In genomic region chr2:237864030-237864931, GRCh38 we compare ENCODE assay signal across 11 cellular contexts. TPM values are rescaled to one million over a fixed set of nuclear protein-coding genes. Genes with fewer than 3 reads are reported as not detected.
A peak's percentile ranks its signal among the peaks of the same experiment; 100 is the strongest.
DNase-seq lines count a peak whose midpoint lies in the region; ATAC-seq, FAIRE-seq and TF ChIP-seq lines count a peak whose summit lies in the region.
"Had no signal": no experiment of that assay in that cellular context is flagged by ENCODE, and none has a peak within 500 bp of the region (broad histone marks: within the 10 kb centered on the region; RNA-seq: fewer than 3 reads in every experiment).

No MANE protein-coding gene starts in this region.

- H3K4me1 ChIP-seq in right atrium auricular region = peaks cover 0 to 24% of the 10 kb centered on the region in 2 donors
- H3K4me1 ChIP-seq in psoas muscle = peaks cover 51% of the 10 kb centered on the region
- no peaks in the 10 kb centered on the region for H3K4me1 ChIP-seq in Karpas-422 (ENCODE audit: low read length)

- peaks cover 5% of the 10 kb centered on the region for H3K27me3 Mint-ChIP-seq in glutamatergic neuron (ENCODE audit: unreplicated experiment)

- no peaks in the 10 kb centered on the region for H4K20me1 ChIP-seq in Karpas-422 (ENCODE audit: insufficient read depth, low read depth, low read length)

- peak; percentile 16 for DNase-seq in D721Med (ENCODE audit: insufficient read length, low spot score)
- peak; percentile 45 for DNase-seq in WERI-Rb-1
- peak; percentile 51 for DNase-seq in right atrium auricular region (ENCODE audit: low spot score)
- DNase-seq in psoas muscle = peak in 1 of 2 donors; percentile 35
- no peak for DNase-seq in Karpas-422
- DNase-seq in glutamatergic neuron = no peak
- DNase-seq in SHP77 (lab: John Stamatoyannopoulos, UW) = no peak
- DNase-seq in NCI-H345 (lab: John Stamatoyannopoulos, UW) = no peak
- DNase-seq: amygdala; CD8-positive, alpha-beta memory T cell had no signal

- H3K79me2 ChIP-seq in Karpas-422 (ENCODE audit: low read length) = no peaks in the 10 kb centered on the region

- H3K9me3 ChIP-seq in WERI-Rb-1 (ENCODE audit: severe bottlenecking) = no peaks in the 10 kb centered on the region
- H3K9me3 ChIP-seq in right atrium auricular region = no peaks in the 10 kb centered on the region
- H3K9me3 ChIP-seq in psoas muscle = no peaks in the 10 kb centered on the region
- no peaks in the 10 kb centered on the region for H3K9me3 ChIP-seq in Karpas-422 (ENCODE audit: low read length)

- H3K4me3 Mint-ChIP-seq in glutamatergic neuron (ENCODE audit: unreplicated experiment) = no peak overlapping the region
- H3K4me3 Mint-ChIP-seq: CD8-positive, alpha-beta memory T cell had no signal

- peak in 2 of 4 donors; percentile 9 to 53 for ATAC-seq in psoas muscle

- peaks cover 14% of the 10 kb centered on the region for H3K4me1 Mint-ChIP-seq in glutamatergic neuron (ENCODE audit: low read depth, unreplicated experiment)

- no peak overlapping the region for H2AFZ ChIP-seq in Karpas-422 (ENCODE audit: low read length)

- no peak for FAIRE-seq in D721Med (lab: Jason Lieb, UNC)

- no peak overlapping the region for H3K27ac ChIP-seq in WERI-Rb-1
- peak overlapping the region; percentile 88 to 94 for H3K27ac ChIP-seq in right atrium auricular region
- H3K27ac ChIP-seq in psoas muscle = peak overlapping the region; percentile 93
- H3K27ac ChIP-seq in Karpas-422 (ENCODE audit: low read length) = no peak overlapping the region

- no peak overlapping the region for H3K9ac ChIP-seq in Karpas-422 (ENCODE audit: low read length)

- no peaks in the 10 kb centered on the region for H3K36me3 ChIP-seq in WERI-Rb-1
- H3K36me3 ChIP-seq in right atrium auricular region = no peaks in the 10 kb centered on the region
- H3K36me3 ChIP-seq in psoas muscle (ENCODE audit: insufficient read depth in 1 of 2, low read depth in 1 of 2) = no peaks in the 10 kb centered on the region
- no peaks in the 10 kb centered on the region for H3K36me3 ChIP-seq in Karpas-422 (ENCODE audit: insufficient read depth, low read length)

- peaks cover 2% of the 10 kb centered on the region for H3K9me3 Mint-ChIP-seq in glutamatergic neuron (ENCODE audit: unreplicated experiment)
- H3K9me3 Mint-ChIP-seq: CD8-positive, alpha-beta memory T cell had no signal

- intact Hi-C loops in psoas muscle (cut with DNase I) = loop anchor here (5.0 to 10.0 kb wide), 2 partner anchors 33 to 271 kb away; partner anchors contain the start of gene KLHL30 (in 1 of the 2)

- TF ChIP-seq CTCF in D721Med (IDR thresholded peaks at IDR 0.05; ENCODE audit: insufficient read depth, missing control alignments) = no peak
- TF ChIP-seq CTCF in WERI-Rb-1 (IDR thresholded peaks at IDR 0.05; ENCODE audit: low read depth, low read length) = no peak
- TF ChIP-seq CTCF in right atrium auricular region (IDR thresholded peaks at IDR 0.05) = no peak
- no peak for TF ChIP-seq CTCF in psoas muscle (IDR thresholded peaks at IDR 0.05)
- TF ChIP-seq CTCF in glutamatergic neuron (IDR thresholded peaks at IDR 0.05; ENCODE audit: partially characterized antibody, unreplicated experiment) = no peak

- no peak overlapping the region for H3K4me2 ChIP-seq in Karpas-422 (ENCODE audit: low read depth, low read length, poor library complexity, severe bottlenecking)

- WGBS in psoas muscle, 3 donors = 56 to 65% (median 59%) methylated on average over 22 of the region's 22 CpGs

- H3K4me3 ChIP-seq in WERI-Rb-1 (ENCODE audit: low read depth, low read length) = no peak overlapping the region
- H3K4me3 ChIP-seq in right atrium auricular region = no peak overlapping the region
- H3K4me3 ChIP-seq in psoas muscle = peak overlapping the region; percentile 18
- no peak overlapping the region for H3K4me3 ChIP-seq in Karpas-422 (ENCODE audit: low read length)
- H3K4me3 ChIP-seq: skin epidermis had no signal

- H3K27me3 ChIP-seq in WERI-Rb-1 (ENCODE audit: insufficient read depth, low read depth, severe bottlenecking) (no peaks in the 10 kb centered on the region), right atrium auricular region (no peaks in the 10 kb centered on the region), psoas muscle (ENCODE audit: insufficient read depth in 3 of 3, low read length in 2 of 3) (peaks cover 0 to 2% (median 0%) of the 10 kb centered on the region in 3 donors), Karpas-422 (ENCODE audit: low read length) (no peaks in the 10 kb centered on the region)

- H3K9me2 ChIP-seq in Karpas-422 (replicated peaks; ENCODE audit: insufficient read depth, low read length) = no peaks in the 10 kb centered on the region

- no peak overlapping the region for H3K27ac Mint-ChIP-seq in glutamatergic neuron (ENCODE audit: unreplicated experiment)
- H3K27ac Mint-ChIP-seq: CD8-positive, alpha-beta memory T cell had no signal

- H3K36me3 Mint-ChIP-seq in glutamatergic neuron (ENCODE audit: unreplicated experiment) = peaks cover 9% of the 10 kb centered on the region
- H3K36me3 Mint-ChIP-seq: CD8-positive, alpha-beta memory T cell had no signal

RNA-seq across cellular contexts. Expression of gene RAMP1, which starts 4.9 kb away (rescaled TPM):
- total RNA-seq in right atrium auricular region (100 to 1,000 TPM; 239 to 275 TPM), psoas muscle (100 to 1,000 TPM in 1 of 4 donors, 10 to 100 TPM in 3; 32.8 to 105 (median 91.2) TPM), glutamatergic neuron (ENCODE audit: unreplicated experiment) (7.6 TPM)
- polyA plus RNA-seq in psoas muscle = 100 to 1,000 TPM in 2 of 3 donors, 10 to 100 TPM in 1; 86.5 to 367 (median 303) TPM
- not detected in 2 replicates for total RNA-seq in Karpas-422 (2014; rRNA removed; shearing (Covaris generic); ENCODE audit: low replicate concordance)

Comparison
In these comparisons a context has a peak if more than half of its experiments do, and no peak if none do; other contexts are left out.
1. DNase-seq: peak in D721Med (single experiment), WERI-Rb-1 (single experiment) and right atrium auricular region (single experiment); none in Karpas-422 (single experiment), glutamatergic neuron (single experiment), SHP77 (0 of 2) and NCI-H345 (single experiment).
2. H3K27ac ChIP-seq: peak in right atrium auricular region (2 of 2) and psoas muscle (single experiment); none in WERI-Rb-1 (single experiment) and Karpas-422 (single experiment).